ENCODE assay signal across 1 cellular context in the genomic region with DNA sequence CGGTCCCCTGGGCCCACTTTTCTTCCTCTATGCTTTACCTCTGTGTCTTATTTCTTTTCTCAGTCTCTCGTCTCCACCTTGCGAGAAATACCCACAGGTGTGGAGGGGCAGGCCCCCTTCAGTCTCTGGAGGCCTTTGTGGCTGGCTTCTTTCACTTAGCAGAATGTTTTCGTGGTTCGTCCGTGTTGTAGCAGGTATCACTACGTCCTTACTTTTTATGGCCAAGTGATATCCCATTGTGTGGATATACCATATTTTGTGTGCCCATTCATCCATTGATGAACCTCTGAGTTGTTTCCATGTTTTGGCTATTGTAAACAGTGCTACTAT.
TF ChIP-seq lines count a peak whose summit lies in the region.

No MANE protein-coding gene starts in this region.

TF ChIP-seq in HepG2, 621 proteins besides CTCF, POLR2A, EP300 and RAD21 (continued from another document and continues in another):
- TF ChIP-seq, protein P1, sequence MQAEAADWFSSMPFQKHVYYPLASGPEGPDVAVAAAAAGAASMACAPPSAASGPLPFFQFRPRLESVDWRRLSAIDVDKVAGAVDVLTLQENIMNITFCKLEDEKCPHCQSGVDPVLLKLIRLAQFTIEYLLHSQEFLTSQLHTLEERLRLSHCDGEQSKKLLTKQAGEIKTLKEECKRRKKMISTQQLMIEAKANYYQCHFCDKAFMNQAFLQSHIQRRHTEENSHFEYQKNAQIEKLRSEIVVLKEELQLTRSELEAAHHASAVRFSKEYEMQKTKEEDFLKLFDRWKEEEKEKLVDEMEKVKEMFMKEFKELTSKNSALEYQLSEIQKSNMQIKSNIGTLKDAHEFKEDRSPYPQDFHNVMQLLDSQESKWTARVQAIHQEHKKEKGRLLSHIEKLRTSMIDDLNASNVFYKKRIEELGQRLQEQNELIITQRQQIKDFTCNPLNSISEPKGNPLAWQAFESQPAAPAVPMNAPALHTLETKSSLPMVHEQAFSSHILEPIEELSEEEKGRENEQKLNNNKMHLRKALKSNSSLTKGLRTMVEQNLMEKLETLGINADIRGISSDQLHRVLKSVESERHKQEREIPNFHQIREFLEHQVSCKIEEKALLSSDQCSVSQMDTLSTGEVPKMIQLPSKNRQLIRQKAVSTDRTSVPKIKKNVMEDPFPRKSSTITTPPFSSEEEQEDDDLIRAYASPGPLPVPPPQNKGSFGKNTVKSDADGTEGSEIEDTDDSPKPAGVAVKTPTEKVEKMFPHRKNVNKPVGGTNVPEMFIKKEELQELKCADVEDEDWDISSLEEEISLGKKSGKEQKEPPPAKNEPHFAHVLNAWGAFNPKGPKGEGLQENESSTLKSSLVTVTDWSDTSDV (CRISPR knock-in tag; IDR thresholded peaks at IDR 0.05) = no peak
- TF ChIP-seq POGZ (CRISPR knock-in tag; IDR thresholded peaks at IDR 0.05) (no peak), NFKBIZ (CRISPR knock-in tag; IDR thresholded peaks at IDR 0.05) (no peak), SMAD3 (CRISPR knock-in tag; IDR thresholded peaks at IDR 0.05) (no peak), ZMYM4 (CRISPR knock-in tag; IDR thresholded peaks at IDR 0.05) (peak; percentile 24; the same call in 1 of the 2 replicates), NR2F6 (IDR thresholded peaks at IDR 0.05) (no peak), NR2F6 (CRISPR knock-in tag; IDR thresholded peaks at IDR 0.05) (no peak), ZMAT3 (CRISPR knock-in tag; conservative IDR thresholded peaks at IDR 0.05) (no peak; the same call in 1 of the 2 replicates), PCBP2 (optimal IDR thresholded peaks at IDR 0.05; ENCODE audit: low read depth, low read length, poor library complexity, severe bottlenecking) (no peak), TBL1XR1 (IDR thresholded peaks at IDR 0.05; ENCODE audit: borderline replicate concordance, low read length, partially characterized antibody) (no peak), ELF4 (CRISPR knock-in tag; IDR thresholded peaks at IDR 0.05; ENCODE audit: borderline replicate concordance) (peak; percentile 70; the same call in 1 of the 2 replicates), ZNF577 (CRISPR knock-in tag; IDR thresholded peaks at IDR 0.05; ENCODE audit: borderline replicate concordance, low read depth) (no peak), EHMT2 (IDR thresholded peaks at IDR 0.05; ENCODE audit: borderline replicate concordance, low read depth, low read length) (no peak), EZH2 (conservative IDR thresholded peaks at IDR 0.05; ENCODE audit: low read depth, low read length) (no peak), ZFX (CRISPR knock-in tag; IDR thresholded peaks at IDR 0.05; ENCODE audit: low read depth) (peak; percentile 49)
- TF ChIP-seq, protein P2, sequence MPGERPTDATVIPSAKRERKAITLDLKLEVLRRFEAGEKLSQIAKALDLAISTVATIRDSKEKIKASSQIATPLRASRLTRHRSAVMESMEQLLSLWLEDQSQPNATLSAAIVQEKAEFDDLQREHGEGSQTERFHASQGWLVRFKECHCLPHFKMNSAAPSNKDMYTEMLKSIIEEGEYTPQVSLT (CRISPR knock-in tag; IDR thresholded peaks at IDR 0.05; ENCODE audit: borderline replicate concordance, low read depth) = 0 out of 2 replicates have a peak, but pooled peaks have one; percentile 4
- TF ChIP-seq, protein P3, sequence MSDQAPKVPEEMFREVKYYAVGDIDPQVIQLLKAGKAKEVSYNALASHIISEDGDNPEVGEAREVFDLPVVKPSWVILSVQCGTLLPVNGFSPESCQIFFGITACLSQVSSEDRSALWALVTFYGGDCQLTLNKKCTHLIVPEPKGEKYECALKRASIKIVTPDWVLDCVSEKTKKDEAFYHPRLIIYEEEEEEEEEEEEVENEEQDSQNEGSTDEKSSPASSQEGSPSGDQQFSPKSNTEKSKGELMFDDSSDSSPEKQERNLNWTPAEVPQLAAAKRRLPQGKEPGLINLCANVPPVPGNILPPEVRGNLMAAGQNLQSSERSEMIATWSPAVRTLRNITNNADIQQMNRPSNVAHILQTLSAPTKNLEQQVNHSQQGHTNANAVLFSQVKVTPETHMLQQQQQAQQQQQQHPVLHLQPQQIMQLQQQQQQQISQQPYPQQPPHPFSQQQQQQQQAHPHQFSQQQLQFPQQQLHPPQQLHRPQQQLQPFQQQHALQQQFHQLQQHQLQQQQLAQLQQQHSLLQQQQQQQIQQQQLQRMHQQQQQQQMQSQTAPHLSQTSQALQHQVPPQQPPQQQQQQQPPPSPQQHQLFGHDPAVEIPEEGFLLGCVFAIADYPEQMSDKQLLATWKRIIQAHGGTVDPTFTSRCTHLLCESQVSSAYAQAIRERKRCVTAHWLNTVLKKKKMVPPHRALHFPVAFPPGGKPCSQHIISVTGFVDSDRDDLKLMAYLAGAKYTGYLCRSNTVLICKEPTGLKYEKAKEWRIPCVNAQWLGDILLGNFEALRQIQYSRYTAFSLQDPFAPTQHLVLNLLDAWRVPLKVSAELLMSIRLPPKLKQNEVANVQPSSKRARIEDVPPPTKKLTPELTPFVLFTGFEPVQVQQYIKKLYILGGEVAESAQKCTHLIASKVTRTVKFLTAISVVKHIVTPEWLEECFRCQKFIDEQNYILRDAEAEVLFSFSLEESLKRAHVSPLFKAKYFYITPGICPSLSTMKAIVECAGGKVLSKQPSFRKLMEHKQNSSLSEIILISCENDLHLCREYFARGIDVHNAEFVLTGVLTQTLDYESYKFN (CRISPR knock-in tag; conservative IDR thresholded peaks at IDR 0.05) = no peak
- TF ChIP-seq, protein P4, sequence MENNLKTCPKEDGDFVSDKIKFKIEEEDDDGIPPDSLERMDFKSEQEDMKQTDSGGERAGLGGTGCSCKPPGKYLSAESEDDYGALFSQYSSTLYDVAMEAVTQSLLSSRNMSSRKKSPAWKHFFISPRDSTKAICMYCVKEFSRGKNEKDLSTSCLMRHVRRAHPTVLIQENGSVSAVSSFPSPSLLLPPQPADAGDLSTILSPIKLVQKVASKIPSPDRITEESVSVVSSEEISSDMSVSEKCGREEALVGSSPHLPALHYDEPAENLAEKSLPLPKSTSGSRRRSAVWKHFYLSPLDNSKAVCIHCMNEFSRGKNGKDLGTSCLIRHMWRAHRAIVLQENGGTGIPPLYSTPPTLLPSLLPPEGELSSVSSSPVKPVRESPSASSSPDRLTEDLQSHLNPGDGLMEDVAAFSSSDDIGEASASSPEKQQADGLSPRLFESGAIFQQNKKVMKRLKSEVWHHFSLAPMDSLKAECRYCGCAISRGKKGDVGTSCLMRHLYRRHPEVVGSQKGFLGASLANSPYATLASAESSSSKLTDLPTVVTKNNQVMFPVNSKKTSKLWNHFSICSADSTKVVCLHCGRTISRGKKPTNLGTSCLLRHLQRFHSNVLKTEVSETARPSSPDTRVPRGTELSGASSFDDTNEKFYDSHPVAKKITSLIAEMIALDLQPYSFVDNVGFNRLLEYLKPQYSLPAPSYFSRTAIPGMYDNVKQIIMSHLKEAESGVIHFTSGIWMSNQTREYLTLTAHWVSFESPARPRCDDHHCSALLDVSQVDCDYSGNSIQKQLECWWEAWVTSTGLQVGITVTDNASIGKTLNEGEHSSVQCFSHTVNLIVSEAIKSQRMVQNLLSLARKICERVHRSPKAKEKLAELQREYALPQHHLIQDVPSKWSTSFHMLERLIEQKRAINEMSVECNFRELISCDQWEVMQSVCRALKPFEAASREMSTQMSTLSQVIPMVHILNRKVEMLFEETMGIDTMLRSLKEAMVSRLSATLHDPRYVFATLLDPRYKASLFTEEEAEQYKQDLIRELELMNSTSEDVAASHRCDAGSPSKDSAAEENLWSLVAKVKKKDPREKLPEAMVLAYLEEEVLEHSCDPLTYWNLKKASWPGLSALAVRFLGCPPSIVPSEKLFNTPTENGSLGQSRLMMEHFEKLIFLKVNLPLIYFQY (CRISPR knock-in tag; IDR thresholded peaks at IDR 0.05; ENCODE audit: borderline replicate concordance) = peak; percentile 47; the same call in 1 of the 2 replicates
- TF ChIP-seq, protein P5, sequence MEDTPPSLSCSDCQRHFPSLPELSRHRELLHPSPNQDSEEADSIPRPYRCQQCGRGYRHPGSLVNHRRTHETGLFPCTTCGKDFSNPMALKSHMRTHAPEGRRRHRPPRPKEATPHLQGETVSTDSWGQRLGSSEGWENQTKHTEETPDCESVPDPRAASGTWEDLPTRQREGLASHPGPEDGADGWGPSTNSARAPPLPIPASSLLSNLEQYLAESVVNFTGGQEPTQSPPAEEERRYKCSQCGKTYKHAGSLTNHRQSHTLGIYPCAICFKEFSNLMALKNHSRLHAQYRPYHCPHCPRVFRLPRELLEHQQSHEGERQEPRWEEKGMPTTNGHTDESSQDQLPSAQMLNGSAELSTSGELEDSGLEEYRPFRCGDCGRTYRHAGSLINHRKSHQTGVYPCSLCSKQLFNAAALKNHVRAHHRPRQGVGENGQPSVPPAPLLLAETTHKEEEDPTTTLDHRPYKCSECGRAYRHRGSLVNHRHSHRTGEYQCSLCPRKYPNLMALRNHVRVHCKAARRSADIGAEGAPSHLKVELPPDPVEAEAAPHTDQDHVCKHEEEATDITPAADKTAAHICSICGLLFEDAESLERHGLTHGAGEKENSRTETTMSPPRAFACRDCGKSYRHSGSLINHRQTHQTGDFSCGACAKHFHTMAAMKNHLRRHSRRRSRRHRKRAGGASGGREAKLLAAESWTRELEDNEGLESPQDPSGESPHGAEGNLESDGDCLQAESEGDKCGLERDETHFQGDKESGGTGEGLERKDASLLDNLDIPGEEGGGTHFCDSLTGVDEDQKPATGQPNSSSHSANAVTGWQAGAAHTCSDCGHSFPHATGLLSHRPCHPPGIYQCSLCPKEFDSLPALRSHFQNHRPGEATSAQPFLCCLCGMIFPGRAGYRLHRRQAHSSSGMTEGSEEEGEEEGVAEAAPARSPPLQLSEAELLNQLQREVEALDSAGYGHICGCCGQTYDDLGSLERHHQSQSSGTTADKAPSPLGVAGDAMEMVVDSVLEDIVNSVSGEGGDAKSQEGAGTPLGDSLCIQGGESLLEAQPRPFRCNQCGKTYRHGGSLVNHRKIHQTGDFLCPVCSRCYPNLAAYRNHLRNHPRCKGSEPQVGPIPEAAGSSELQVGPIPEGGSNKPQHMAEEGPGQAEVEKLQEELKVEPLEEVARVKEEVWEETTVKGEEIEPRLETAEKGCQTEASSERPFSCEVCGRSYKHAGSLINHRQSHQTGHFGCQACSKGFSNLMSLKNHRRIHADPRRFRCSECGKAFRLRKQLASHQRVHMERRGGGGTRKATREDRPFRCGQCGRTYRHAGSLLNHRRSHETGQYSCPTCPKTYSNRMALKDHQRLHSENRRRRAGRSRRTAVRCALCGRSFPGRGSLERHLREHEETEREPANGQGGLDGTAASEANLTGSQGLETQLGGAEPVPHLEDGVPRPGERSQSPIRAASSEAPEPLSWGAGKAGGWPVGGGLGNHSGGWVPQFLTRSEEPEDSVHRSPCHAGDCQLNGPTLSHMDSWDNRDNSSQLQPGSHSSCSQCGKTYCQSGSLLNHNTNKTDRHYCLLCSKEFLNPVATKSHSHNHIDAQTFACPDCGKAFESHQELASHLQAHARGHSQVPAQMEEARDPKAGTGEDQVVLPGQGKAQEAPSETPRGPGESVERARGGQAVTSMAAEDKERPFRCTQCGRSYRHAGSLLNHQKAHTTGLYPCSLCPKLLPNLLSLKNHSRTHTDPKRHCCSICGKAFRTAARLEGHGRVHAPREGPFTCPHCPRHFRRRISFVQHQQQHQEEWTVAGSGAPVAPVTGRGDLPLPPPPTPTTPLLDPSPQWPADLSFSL (CRISPR knock-in tag; IDR thresholded peaks at IDR 0.05) = no peak
- TF ChIP-seq, protein P6, sequence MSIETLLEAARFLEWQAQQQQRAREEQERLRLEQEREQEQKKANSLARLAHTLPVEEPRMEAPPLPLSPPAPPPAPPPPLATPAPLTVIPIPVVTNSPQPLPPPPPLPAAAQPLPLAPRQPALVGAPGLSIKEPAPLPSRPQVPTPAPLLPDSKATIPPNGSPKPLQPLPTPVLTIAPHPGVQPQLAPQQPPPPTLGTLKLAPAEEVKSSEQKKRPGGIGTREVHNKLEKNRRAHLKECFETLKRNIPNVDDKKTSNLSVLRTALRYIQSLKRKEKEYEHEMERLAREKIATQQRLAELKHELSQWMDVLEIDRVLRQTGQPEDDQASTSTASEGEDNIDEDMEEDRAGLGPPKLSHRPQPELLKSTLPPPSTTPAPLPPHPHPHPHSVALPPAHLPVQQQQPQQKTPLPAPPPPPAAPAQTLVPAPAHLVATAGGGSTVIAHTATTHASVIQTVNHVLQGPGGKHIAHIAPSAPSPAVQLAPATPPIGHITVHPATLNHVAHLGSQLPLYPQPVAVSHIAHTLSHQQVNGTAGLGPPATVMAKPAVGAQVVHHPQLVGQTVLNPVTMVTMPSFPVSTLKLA (IDR thresholded peaks at IDR 0.05) = no peak
- TF ChIP-seq, protein P7, sequence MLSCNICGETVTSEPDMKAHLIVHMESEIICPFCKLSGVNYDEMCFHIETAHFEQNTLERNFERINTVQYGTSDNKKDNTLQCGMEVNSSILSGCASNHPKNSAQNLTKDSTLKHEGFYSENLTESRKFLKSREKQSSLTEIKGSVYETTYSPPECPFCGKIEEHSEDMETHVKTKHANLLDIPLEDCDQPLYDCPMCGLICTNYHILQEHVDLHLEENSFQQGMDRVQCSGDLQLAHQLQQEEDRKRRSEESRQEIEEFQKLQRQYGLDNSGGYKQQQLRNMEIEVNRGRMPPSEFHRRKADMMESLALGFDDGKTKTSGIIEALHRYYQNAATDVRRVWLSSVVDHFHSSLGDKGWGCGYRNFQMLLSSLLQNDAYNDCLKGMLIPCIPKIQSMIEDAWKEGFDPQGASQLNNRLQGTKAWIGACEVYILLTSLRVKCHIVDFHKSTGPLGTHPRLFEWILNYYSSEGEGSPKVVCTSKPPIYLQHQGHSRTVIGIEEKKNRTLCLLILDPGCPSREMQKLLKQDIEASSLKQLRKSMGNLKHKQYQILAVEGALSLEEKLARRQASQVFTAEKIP (CRISPR knock-in tag; IDR thresholded peaks at IDR 0.05; ENCODE audit: borderline replicate concordance) = no peak
- TF ChIP-seq, protein P8, sequence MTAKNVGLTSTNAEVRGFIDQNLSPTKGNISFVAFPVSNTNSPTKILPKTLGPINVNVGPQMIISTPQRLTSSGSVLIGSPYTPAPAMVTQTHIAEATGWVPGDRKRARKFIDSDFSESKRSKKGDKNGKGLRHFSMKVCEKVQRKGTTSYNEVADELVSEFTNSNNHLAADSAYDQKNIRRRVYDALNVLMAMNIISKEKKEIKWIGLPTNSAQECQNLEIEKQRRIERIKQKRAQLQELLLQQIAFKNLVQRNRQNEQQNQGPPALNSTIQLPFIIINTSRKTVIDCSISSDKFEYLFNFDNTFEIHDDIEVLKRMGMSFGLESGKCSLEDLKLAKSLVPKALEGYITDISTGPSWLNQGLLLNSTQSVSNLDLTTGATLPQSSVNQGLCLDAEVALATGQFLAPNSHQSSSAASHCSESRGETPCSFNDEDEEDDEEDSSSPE (CRISPR knock-in tag; IDR thresholded peaks at IDR 0.05) = no peak
